In genomic region chr7:47572101-47572460, GRCh38 we compare ENCODE assay signal across 11 cellular contexts. TPM values are rescaled to one million over a fixed set of nuclear protein-coding genes. Genes with fewer than 3 reads are reported as not detected.
DNase-seq lines count a peak whose midpoint lies in the region; ATAC-seq and TF ChIP-seq lines count a peak whose summit lies in the region.
"Had no signal": no experiment of that assay in that cellular context is flagged by ENCODE, and none has a peak within 500 bp of the region (broad histone marks: within the 10 kb centered on the region; RNA-seq: fewer than 3 reads in every experiment).

No MANE protein-coding gene starts in this region.

- peaks cover 14% of the 10 kb centered on the region for H3F3A ChIP-seq in DOHH2 (ENCODE audit: control insufficient read depth, insufficient read depth)

- H3K27me3 ChIP-seq in DOHH2 (ENCODE audit: control insufficient read depth, low read length) (no peaks in the 10 kb centered on the region), right cardiac atrium (ENCODE audit: control insufficient read depth, insufficient read depth) (no peaks in the 10 kb centered on the region)

- WGBS in right cardiac atrium, result 42% methylated on average over 14 of the region's 14 CpGs

- H3K9me3 Mint-ChIP-seq in WTC11 (no peaks in the 10 kb centered on the region), glutamatergic neuron (ENCODE audit: unreplicated experiment) (peaks cover 5% of the 10 kb centered on the region)
- no peaks in the 10 kb centered on the region for H3K9me3 Mint-ChIP-seq in activated naive CD8-positive, alpha-beta T cell treated with anti-CD3 and anti-CD28 coated beads for 36 hours
- H3K9me3 Mint-ChIP-seq: activated naive CD4-positive, alpha-beta T cell treated with anti-CD3 and anti-CD28 coated beads for 36 hours had no signal

- CTCF ChIA-PET in WTC11 (lab: Charles Lee), result interaction anchor here (1.8 to 2.2 kb wide), 2 partner anchors 9 to 247 kb away, joined by 5 to 6 read pairs; no protein-coding TSS in a partner anchor

- H3K79me2 ChIP-seq in DOHH2 (ENCODE audit: control insufficient read depth, low read length), result peaks cover 18% of the 10 kb centered on the region

- ATAC-seq in WTC11 (no peak), right cardiac atrium (peak in 1 of 2 donors; percentile 5), HG03521 (IDR thresholded peaks at IDR 0.05; ENCODE audit: unreplicated experiment) (no peak), GM19452 (IDR thresholded peaks at IDR 0.05; ENCODE audit: unreplicated experiment) (no peak)

- intact Hi-C loops in right cardiac atrium (cut with DNase I), result loop anchor here in 1 of 4 donors (10.0 kb wide), 1 partner anchor 137 kb away; no protein-coding TSS in a partner anchor

- DNase-seq in WTC11 (ENCODE audit: low spot score), result no peak
- no peak for DNase-seq in right cardiac atrium
- no peak for DNase-seq in activated naive CD8-positive, alpha-beta T cell treated with anti-CD3 and anti-CD28 coated beads for 36 hours
- DNase-seq in glutamatergic neuron, result no peak
- DNase-seq: activated naive CD4-positive, alpha-beta T cell treated with anti-CD3 and anti-CD28 coated beads for 36 hours; NCI-H1436 treated with DMSO at 0.1 percent for 48 hours had no signal

- POLR2A ChIA-PET in WTC11 (lab: Charles Lee), result no interaction called here

- H3K27ac ChIP-seq in DOHH2 (ENCODE audit: low read depth, low read length), result no peak overlapping the region
- peak overlapping the region; percentile 90 for H3K27ac ChIP-seq in right cardiac atrium (ENCODE audit: low read length)
- H3K27ac ChIP-seq in skin epidermis, result peak overlapping the region in 20 of 21 experiments; percentile 6 to 82 (median 70)
- H3K27ac ChIP-seq: neutrophil had no signal

- H3K4me1 Mint-ChIP-seq in WTC11 (peaks cover 67% of the 10 kb centered on the region), glutamatergic neuron (ENCODE audit: low read depth, unreplicated experiment) (peaks cover 12% of the 10 kb centered on the region)
- peaks cover 3% of the 10 kb centered on the region for H3K4me1 Mint-ChIP-seq in activated naive CD8-positive, alpha-beta T cell treated with anti-CD3 and anti-CD28 coated beads for 36 hours

- no peaks in the 10 kb centered on the region for H3K9me2 ChIP-seq in DOHH2 (replicated peaks; ENCODE audit: control insufficient read depth, low read length)

- H3K36me3 Mint-ChIP-seq in WTC11 (peaks cover 5% of the 10 kb centered on the region), glutamatergic neuron (ENCODE audit: unreplicated experiment) (no peaks in the 10 kb centered on the region)
- no peaks in the 10 kb centered on the region for H3K36me3 Mint-ChIP-seq in activated naive CD8-positive, alpha-beta T cell treated with anti-CD3 and anti-CD28 coated beads for 36 hours

- H3K4me3 ChIP-seq in DOHH2 (ENCODE audit: low read length) (no peak overlapping the region), right cardiac atrium (ENCODE audit: low read length) (no peak overlapping the region), skin epidermis (no peak overlapping the region)

- peak overlapping the region; percentile 33; the same call in 1 of the 2 replicates for H3K4me2 ChIP-seq in DOHH2 (ENCODE audit: low read length)

- H3K4me3 Mint-ChIP-seq in WTC11, result no peak overlapping the region
- H3K4me3 Mint-ChIP-seq in activated naive CD8-positive, alpha-beta T cell treated with anti-CD3 and anti-CD28 coated beads for 36 hours, result no peak overlapping the region
- no peak overlapping the region for H3K4me3 Mint-ChIP-seq in glutamatergic neuron (ENCODE audit: unreplicated experiment)
- H3K4me3 Mint-ChIP-seq: activated naive CD4-positive, alpha-beta T cell treated with anti-CD3 and anti-CD28 coated beads for 36 hours had no signal

- no peak for TF ChIP-seq CTCF in DOHH2 (IDR thresholded peaks at IDR 0.05; ENCODE audit: low read depth, low read length, poor library complexity, severe bottlenecking)
- TF ChIP-seq CTCF in WTC11 (IDR thresholded peaks at IDR 0.05), result no peak
- TF ChIP-seq CTCF in glutamatergic neuron (IDR thresholded peaks at IDR 0.05; ENCODE audit: partially characterized antibody, unreplicated experiment), result no peak

- no peaks in the 10 kb centered on the region for H3K9me3 ChIP-seq in DOHH2 (ENCODE audit: control insufficient read depth, insufficient read depth, low read length)
- no peaks in the 10 kb centered on the region for H3K9me3 ChIP-seq in right cardiac atrium (ENCODE audit: control insufficient read depth, low read length)
- H3K9me3 ChIP-seq: neutrophil had no signal

- H3K27ac Mint-ChIP-seq in WTC11 (0 out of 2 replicates have a peak overlapping the region, but pooled peaks have one; percentile 27), glutamatergic neuron (ENCODE audit: unreplicated experiment) (no peak overlapping the region)
- no peak overlapping the region for H3K27ac Mint-ChIP-seq in activated naive CD8-positive, alpha-beta T cell treated with anti-CD3 and anti-CD28 coated beads for 36 hours
- H3K27ac Mint-ChIP-seq: activated naive CD4-positive, alpha-beta T cell treated with anti-CD3 and anti-CD28 coated beads for 36 hours had no signal

- no peaks in the 10 kb centered on the region for H3K36me3 ChIP-seq in DOHH2 (ENCODE audit: control insufficient read depth, low read length)
- H3K36me3 ChIP-seq: neutrophil had no signal

- peaks cover 60% of the 10 kb centered on the region for H3K4me1 ChIP-seq in DOHH2 (ENCODE audit: control insufficient read depth, low read length)
- peaks cover 22% of the 10 kb centered on the region for H3K4me1 ChIP-seq in right cardiac atrium (ENCODE audit: control insufficient read depth, insufficient read depth, low read length)

- H3K27me3 Mint-ChIP-seq in WTC11 (ENCODE audit: low read depth) (no peaks in the 10 kb centered on the region), glutamatergic neuron (ENCODE audit: unreplicated experiment) (peaks cover 7% of the 10 kb centered on the region)
- peaks cover 10% of the 10 kb centered on the region for H3K27me3 Mint-ChIP-seq in activated naive CD8-positive, alpha-beta T cell treated with anti-CD3 and anti-CD28 coated beads for 36 hours

- no peaks in the 10 kb centered on the region for H4K20me1 ChIP-seq in DOHH2 (ENCODE audit: control insufficient read depth, insufficient read depth, low read depth, low read length)

TF ChIP-seq in WTC11, 78 proteins besides CTCF, POLR2A, EP300 and RAD21:
- TF ChIP-seq GABPB1 (CRISPR knock-in tag; IDR thresholded peaks at IDR 0.05), result peak; percentile 4; the same call in 1 of the 2 replicates
- TF ChIP-seq ZNF396 (CRISPR knock-in tag; IDR thresholded peaks at IDR 0.05; ENCODE audit: borderline replicate concordance), result no peak

RNA-seq across cellular contexts. Expression of gene TNS3, which starts 9.8 kb away (rescaled TPM):
- total RNA-seq in WTC11 (2021), result 28.3 to 37.7 TPM (median 29.6 TPM) in 3 replicates
- 10 to 100 TPM; 37.5 to 48.3 (median 42.7) TPM for total RNA-seq in right cardiac atrium
- 19.7 TPM for polyA plus RNA-seq in right cardiac atrium
- under 1 TPM; 0.12 to 0.52 TPM for total RNA-seq in activated naive CD8-positive, alpha-beta T cell treated with anti-CD3 and anti-CD28 coated beads for 36 hours
- 3.8 TPM for total RNA-seq in glutamatergic neuron (ENCODE audit: unreplicated experiment)
